Comparison of ENCODE assay signal across 19 cellular contexts in genomic region chr4:4714330-4714729, GRCh38.
"Had no signal": no experiment of that assay in that cellular context is flagged by ENCODE, and none has a peak within 500 bp of the region (broad histone marks: within the 10 kb centered on the region; RNA-seq: fewer than 3 reads in every experiment).

No MANE protein-coding gene starts in this region.

- H3K27ac Mint-ChIP-seq: activated CD8-positive, alpha-beta T cell treated with anti-CD3 and anti-CD28 coated beads, Interleukin-2, amount 10 ng/mL, durations not matched to agents 7 days and 5 days; activated naive CD8-positive, alpha-beta T cell; activated T-cell treated with anti-CD3 and anti-CD28 coated beads, Interleukin-2, amount 50 U/mL, for 72 hours; neural progenitor cell; T-helper 17 cell; WTC11 had no signal

- DNase-seq: activated CD4-positive, alpha-beta T cell treated with anti-CD3 and anti-CD28 coated beads for 48 hours; activated CD8-positive, alpha-beta memory T cell treated with anti-CD3 and anti-CD28 coated beads, Interleukin-2, amount 50 U/mL, for 48 hours; activated CD8-positive, alpha-beta T cell treated with anti-CD3 and anti-CD28 coated beads, Interleukin-2, amount 10 ng/mL, durations not matched to agents 7 days and 5 days; activated gamma-delta T cell; activated T-cell treated with anti-CD3 and anti-CD28 coated beads, Interleukin-2, amount 50 U/mL, for 72 hours; amygdala; dorsolateral prefrontal cortex; erythroblast; kidney glomerular epithelial cell; ovary; right lobe of liver; stimulated activated naive CD8-positive, alpha-beta T cell treated with anti-CD3 and anti-CD28 coated beads, Interleukin-15, Interleukin-2, amounts not matched to agents 100 U/mL and 50 U/mL, for 24 hours; T-helper 17 cell; transverse colon had no signal

- H3K36me3 ChIP-seq: breast epithelium, neural progenitor cell, ovary, right lobe of liver, transverse colon, vagina had no signal

- ATAC-seq: activated CD8-positive, alpha-beta T cell treated with anti-CD3 and anti-CD28 coated beads, Interleukin-2, amount 10 ng/mL, durations not matched to agents 7 days and 5 days; activated T-cell treated with anti-CD3 and anti-CD28 coated beads, Interleukin-2, amount 50 U/mL, for 72 hours; right lobe of liver; stimulated activated naive CD8-positive, alpha-beta T cell treated with anti-CD3 and anti-CD28 coated beads, Interleukin-15, Interleukin-2, amounts not matched to agents 100 U/mL and 50 U/mL, for 24 hours; T-helper 17 cell; WTC11 had no signal

- H3K9ac ChIP-seq: neural progenitor cell had no signal

- H3K27me3 Mint-ChIP-seq: activated naive CD8-positive, alpha-beta T cell; T-helper 17 cell had no signal

- H3K4me1 ChIP-seq: breast epithelium, neural progenitor cell, transverse colon, vagina had no signal

- H3K4me3 Mint-ChIP-seq: activated CD8-positive, alpha-beta T cell treated with anti-CD3 and anti-CD28 coated beads, Interleukin-2, amount 10 ng/mL, durations not matched to agents 7 days and 5 days; activated naive CD8-positive, alpha-beta T cell; activated T-cell treated with anti-CD3 and anti-CD28 coated beads, Interleukin-2, amount 50 U/mL, for 72 hours; neural progenitor cell; T-helper 17 cell; WTC11 had no signal

- H3K4me1 Mint-ChIP-seq: T-helper 17 cell had no signal

- H3K9me3 ChIP-seq: breast epithelium, ovary, right lobe of liver, transverse colon, vagina had no signal

- H3K9me3 Mint-ChIP-seq: activated T-cell treated with anti-CD3 and anti-CD28 coated beads, Interleukin-2, amount 50 U/mL, for 72 hours; WTC11 had no signal

- H3K27ac ChIP-seq: breast epithelium, dorsolateral prefrontal cortex, neural progenitor cell, ovary, right lobe of liver, transverse colon, vagina had no signal

- H3K4me2 ChIP-seq: neural progenitor cell had no signal

- H3K27me3 ChIP-seq: breast epithelium, dorsolateral prefrontal cortex, ovary, right lobe of liver, transverse colon, vagina had no signal

- H3K36me3 Mint-ChIP-seq: WTC11 had no signal

- H2AFZ ChIP-seq: neural progenitor cell had no signal

- H3K4me3 ChIP-seq: breast epithelium, dorsolateral prefrontal cortex, neural progenitor cell, ovary, right lobe of liver, transverse colon, vagina had no signal
